In genomic region chr12:103782399-103782798, GRCh38 we compare ENCODE assay signal across 33 cellular contexts.
"Had no signal": no experiment of that assay in that cellular context is flagged by ENCODE, and none has a peak within 500 bp of the region (broad histone marks: within the 10 kb centered on the region; RNA-seq: fewer than 3 reads in every experiment).

No MANE protein-coding gene starts in this region.

- H3K4me2 ChIP-seq: KMS-11 had no signal

- H3K27ac ChIP-seq: KMS-11 had no signal

- H3K9ac ChIP-seq: KMS-11 had no signal

- H3K9me3 ChIP-seq: MG63 had no signal

- DNase-seq: Karpas-422, Kasumi-1, KG1, MG63, MM.1S, MV-4-11, NCI-H1048, NCI-H1092, NCI-H1092 treated with DMSO at 0.1 percent for 48 hours, NCI-H1105, NCI-H1105 treated with DMSO at 0.1 percent for 48 hours, NCI-H1417 treated with DMSO at 0.1 percent for 48 hours, NCI-H1436, NCI-H1436 treated with DMSO at 0.1 percent for 48 hours, NCI-H146, NCI-H1694, NCI-H1694 treated with DMSO at 0.1 percent for 48 hours, NCI-H187, NCI-H187 treated with DMSO at 0.1 percent for 48 hours, NCI-H1930, NCI-H2029, NCI-H2029 treated with DMSO at 0.1 percent for 48 hours, NCI-H2081, NCI-H2081 treated with DMSO at 0.1 percent for 48 hours, NCI-H2107, NCI-H2171, NCI-H2171 treated with DMSO at 0.1 percent for 48 hours, NCI-H2227 treated with DMSO at 0.1 percent for 48 hours, NCI-H226, NCI-H345, NCI-H446, NCI-H446 treated with DMSO at 0.1 percent for 48 hours had no signal

- H3K4me3 ChIP-seq: MG63 had no signal

- H3K27me3 ChIP-seq: MG63 had no signal
